Comparison of ENCODE assay signal across 1 cellular context in the genomic region with DNA sequence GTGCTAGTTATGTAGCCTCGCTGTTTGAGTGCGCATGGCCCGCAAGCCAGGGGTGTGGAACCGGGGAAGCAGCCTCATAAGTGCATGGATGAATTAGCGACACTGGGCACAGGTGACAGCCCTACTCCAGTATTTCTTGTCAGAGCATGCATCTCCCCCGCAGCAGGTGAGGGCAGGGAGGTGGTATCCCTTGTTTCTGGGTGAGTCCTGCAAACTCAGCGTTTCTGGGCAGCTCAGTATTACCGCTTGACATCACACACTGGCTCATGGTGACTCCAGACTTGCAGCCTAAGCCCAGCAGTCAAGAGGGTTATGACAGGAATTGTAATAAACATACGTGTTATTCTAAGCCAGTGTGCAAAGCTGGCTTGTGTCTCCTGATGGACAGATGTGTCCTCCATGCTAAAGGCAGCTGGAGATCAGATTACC.
TF ChIP-seq lines count a peak whose summit lies in the region.

No MANE protein-coding gene starts in this region.

TF ChIP-seq in GM12878, 131 proteins besides CTCF, POLR2A, EP300 and RAD21:
- TF ChIP-seq, protein P1, sequence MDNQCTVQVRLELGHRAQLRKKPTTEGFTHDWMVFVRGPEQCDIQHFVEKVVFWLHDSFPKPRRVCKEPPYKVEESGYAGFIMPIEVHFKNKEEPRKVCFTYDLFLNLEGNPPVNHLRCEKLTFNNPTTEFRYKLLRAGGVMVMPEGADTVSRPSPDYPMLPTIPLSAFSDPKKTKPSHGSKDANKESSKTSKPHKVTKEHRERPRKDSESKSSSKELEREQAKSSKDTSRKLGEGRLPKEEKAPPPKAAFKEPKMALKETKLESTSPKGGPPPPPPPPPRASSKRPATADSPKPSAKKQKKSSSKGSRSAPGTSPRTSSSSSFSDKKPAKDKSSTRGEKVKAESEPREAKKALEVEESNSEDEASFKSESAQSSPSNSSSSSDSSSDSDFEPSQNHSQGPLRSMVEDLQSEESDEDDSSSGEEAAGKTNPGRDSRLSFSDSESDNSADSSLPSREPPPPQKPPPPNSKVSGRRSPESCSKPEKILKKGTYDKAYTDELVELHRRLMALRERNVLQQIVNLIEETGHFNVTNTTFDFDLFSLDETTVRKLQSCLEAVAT (IDR thresholded peaks at IDR 0.05) = peak; percentile 8; the same call in 1 of the 2 replicates
- TF ChIP-seq KLF5 (IDR thresholded peaks at IDR 0.05; ENCODE audit: partially characterized antibody) (no peak), ZNF24 (IDR thresholded peaks at IDR 0.05) (no peak), CEBPB (IDR thresholded peaks at IDR 0.05; ENCODE audit: borderline replicate concordance in 1 of 2, low read depth in 2 of 2, low read length in 2 of 2) (no peak), CBX5 (IDR thresholded peaks at IDR 0.05; ENCODE audit: low read depth) (no peak), TCF12 (IDR thresholded peaks at IDR 0.05; ENCODE audit: low read depth, low read length) (no peak), SMAD1 (IDR thresholded peaks at IDR 0.05; ENCODE audit: low read depth, partially characterized antibody) (no peak), RUNX3 (IDR thresholded peaks at IDR 0.05; ENCODE audit: low read length) (no peak), KAT2A (conservative IDR thresholded peaks at IDR 0.05; ENCODE audit: control insufficient read depth, low read depth, low read length) (no peak), RCOR1 (conservative IDR thresholded peaks at IDR 0.05; ENCODE audit: low read depth, low read length) (no peak), SP1 (IDR thresholded peaks at IDR 0.05; ENCODE audit: low read depth, low read length) (no peak), JUND (IDR thresholded peaks at IDR 0.05; ENCODE audit: low read depth, low read length) (no peak), POLR2AphosphoS2 (IDR thresholded peaks at IDR 0.05; ENCODE audit: low read depth, low read length) (peak; percentile 49), IRF4 (IDR thresholded peaks at IDR 0.05; ENCODE audit: low read depth, low read length) (no peak), ASH2L (IDR thresholded peaks at IDR 0.05; ENCODE audit: borderline replicate concordance, low read depth) (no peak)
- TF ChIP-seq, protein P2, sequence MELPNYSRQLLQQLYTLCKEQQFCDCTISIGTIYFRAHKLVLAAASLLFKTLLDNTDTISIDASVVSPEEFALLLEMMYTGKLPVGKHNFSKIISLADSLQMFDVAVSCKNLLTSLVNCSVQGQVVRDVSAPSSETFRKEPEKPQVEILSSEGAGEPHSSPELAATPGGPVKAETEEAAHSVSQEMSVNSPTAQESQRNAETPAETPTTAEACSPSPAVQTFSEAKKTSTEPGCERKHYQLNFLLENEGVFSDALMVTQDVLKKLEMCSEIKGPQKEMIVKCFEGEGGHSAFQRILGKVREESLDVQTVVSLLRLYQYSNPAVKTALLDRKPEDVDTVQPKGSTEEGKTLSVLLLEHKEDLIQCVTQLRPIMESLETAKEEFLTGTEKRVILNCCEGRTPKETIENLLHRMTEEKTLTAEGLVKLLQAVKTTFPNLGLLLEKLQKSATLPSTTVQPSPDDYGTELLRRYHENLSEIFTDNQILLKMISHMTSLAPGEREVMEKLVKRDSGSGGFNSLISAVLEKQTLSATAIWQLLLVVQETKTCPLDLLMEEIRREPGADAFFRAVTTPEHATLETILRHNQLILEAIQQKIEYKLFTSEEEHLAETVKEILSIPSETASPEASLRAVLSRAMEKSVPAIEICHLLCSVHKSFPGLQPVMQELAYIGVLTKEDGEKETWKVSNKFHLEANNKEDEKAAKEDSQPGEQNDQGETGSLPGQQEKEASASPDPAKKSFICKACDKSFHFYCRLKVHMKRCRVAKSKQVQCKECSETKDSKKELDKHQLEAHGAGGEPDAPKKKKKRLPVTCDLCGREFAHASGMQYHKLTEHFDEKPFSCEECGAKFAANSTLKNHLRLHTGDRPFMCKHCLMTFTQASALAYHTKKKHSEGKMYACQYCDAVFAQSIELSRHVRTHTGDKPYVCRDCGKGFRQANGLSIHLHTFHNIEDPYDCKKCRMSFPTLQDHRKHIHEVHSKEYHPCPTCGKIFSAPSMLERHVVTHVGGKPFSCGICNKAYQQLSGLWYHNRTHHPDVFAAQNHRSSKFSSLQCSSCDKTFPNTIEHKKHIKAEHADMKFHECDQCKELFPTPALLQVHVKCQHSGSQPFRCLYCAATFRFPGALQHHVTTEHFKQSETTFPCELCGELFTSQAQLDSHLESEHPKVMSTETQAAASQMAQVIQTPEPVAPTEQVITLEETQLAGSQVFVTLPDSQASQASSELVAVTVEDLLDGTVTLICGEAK (IDR thresholded peaks at IDR 0.05; ENCODE audit: borderline replicate concordance) = no peak
- TF ChIP-seq, protein P3, sequence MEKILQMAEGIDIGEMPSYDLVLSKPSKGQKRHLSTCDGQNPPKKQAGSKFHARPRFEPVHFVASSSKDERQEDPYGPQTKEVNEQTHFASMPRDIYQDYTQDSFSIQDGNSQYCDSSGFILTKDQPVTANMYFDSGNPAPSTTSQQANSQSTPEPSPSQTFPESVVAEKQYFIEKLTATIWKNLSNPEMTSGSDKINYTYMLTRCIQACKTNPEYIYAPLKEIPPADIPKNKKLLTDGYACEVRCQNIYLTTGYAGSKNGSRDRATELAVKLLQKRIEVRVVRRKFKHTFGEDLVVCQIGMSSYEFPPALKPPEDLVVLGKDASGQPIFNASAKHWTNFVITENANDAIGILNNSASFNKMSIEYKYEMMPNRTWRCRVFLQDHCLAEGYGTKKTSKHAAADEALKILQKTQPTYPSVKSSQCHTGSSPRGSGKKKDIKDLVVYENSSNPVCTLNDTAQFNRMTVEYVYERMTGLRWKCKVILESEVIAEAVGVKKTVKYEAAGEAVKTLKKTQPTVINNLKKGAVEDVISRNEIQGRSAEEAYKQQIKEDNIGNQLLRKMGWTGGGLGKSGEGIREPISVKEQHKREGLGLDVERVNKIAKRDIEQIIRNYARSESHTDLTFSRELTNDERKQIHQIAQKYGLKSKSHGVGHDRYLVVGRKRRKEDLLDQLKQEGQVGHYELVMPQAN (conservative IDR thresholded peaks at IDR 0.05) = no peak
